ENCODE assay signal across 8 cellular contexts in the genomic region with DNA sequence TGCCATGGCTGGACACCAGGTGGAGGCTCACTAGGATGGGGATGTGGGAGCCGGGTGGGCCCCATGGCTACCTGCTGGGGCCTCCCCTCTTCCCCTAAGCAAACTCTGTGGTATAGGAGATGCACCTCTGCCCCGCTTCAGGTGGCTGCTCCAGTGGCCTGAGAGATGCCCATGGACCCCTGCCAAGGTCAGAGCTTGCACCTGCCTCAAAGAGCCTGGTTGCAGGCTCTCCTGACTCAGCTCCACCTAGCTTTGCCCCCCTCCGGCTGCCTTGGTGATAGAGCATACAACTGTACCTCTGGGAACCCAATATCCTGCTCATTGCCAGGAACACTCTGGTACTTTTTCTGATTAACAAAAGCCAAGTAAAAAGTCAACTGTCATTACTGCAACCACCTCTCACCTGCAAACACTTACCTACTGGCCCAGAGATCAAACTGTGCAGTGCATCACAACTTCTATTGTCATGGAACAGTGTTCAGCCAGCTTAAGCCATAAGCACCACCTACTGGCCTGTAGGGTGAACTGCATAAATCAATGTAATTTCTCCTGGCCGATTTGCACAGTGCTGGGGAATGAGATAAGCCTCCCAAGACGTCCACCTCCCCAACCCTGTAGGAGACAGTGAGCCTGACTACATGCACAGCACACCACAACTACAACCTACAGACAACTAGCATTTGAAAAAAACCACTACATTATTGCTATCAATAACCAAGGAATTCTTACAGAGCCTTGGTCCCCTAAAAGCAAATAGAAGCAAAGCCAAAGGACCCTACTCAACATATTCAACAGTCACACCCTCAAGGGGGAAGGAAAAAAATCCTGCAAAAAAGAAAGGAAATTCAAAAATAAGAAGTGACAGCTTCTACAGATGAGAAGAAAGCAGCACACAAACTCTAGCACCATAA.
A peak's percentile ranks its signal among the peaks of the same experiment; 100 is the strongest.
DNase-seq lines count a peak whose midpoint lies in the region; ATAC-seq and TF ChIP-seq lines count a peak whose summit lies in the region.

No MANE protein-coding gene starts in this region.

- TF ChIP-seq CTCF in GM12864 (IDR thresholded peaks at IDR 0.05; ENCODE audit: low read depth, low read length, missing control alignments) (peak; percentile 84), left ventricle myocardium inferior (IDR thresholded peaks at IDR 0.05; ENCODE audit: borderline replicate concordance) (peak; percentile 83), sigmoid colon (IDR thresholded peaks at IDR 0.05) (peak; percentile 35 to 80 (median 76))

- no peaks in the 10 kb centered on the region for H3K36me3 ChIP-seq in left ventricle myocardium inferior
- no peaks in the 10 kb centered on the region for H3K36me3 ChIP-seq in sigmoid colon

- peak; percentile 93 for ATAC-seq in GM21737 (IDR thresholded peaks at IDR 0.05; ENCODE audit: unreplicated experiment)
- peak; percentile 79 to 88 for ATAC-seq in activated naive CD4-positive, alpha-beta T cell treated with anti-CD3 and anti-CD28 coated beads, Interleukin-2, amount 50 U/mL, for 72 hours

- H3K27ac ChIP-seq in left ventricle myocardium inferior (replicated peaks) = no peak overlapping the region
- no peak overlapping the region for H3K27ac ChIP-seq in sigmoid colon

- peaks cover 6 to 18% of the 10 kb centered on the region in 2 donors for H3K36me3 Mint-ChIP-seq in activated naive CD4-positive, alpha-beta T cell treated with anti-CD3 and anti-CD28 coated beads, Interleukin-2, amount 50 U/mL, for 72 hours

- TF ChIP-seq POLR2A in sigmoid colon (IDR thresholded peaks at IDR 0.05) = no peak

- 44 to 57% methylated on average over 5 of the region's 5 CpGs for WGBS in sigmoid colon, 2 donors

- DNase-seq in GM12864 (ENCODE audit: low read depth) (peak; percentile 27), HuH-7.5 (ENCODE audit: low spot score) (peak; percentile 28), SHP77 (lab: John Stamatoyannopoulos, UW) (peak; percentile 6 to 23), left ventricle myocardium inferior (no peak), sigmoid colon (peak; percentile 60), GOT3 (lab: John Stamatoyannopoulos, UW) (no peak)
- DNase-seq in activated naive CD4-positive, alpha-beta T cell treated with anti-CD3 and anti-CD28 coated beads, Interleukin-2, amount 50 U/mL, for 72 hours (ENCODE audit: low spot score in 2 of 2) = peak in 1 of 2 donors; percentile 39

- H3K9me3 ChIP-seq in left ventricle myocardium inferior (replicated peaks) (peaks cover 15% of the 10 kb centered on the region), sigmoid colon (no peaks in the 10 kb centered on the region)

- no peaks in the 10 kb centered on the region for H3K4me1 ChIP-seq in left ventricle myocardium inferior
- no peaks in the 10 kb centered on the region for H3K4me1 ChIP-seq in sigmoid colon

- TF ChIP-seq EP300 in sigmoid colon (IDR thresholded peaks at IDR 0.05) = no peak

- H3K27ac Mint-ChIP-seq in activated naive CD4-positive, alpha-beta T cell treated with anti-CD3 and anti-CD28 coated beads, Interleukin-2, amount 50 U/mL, for 72 hours = no peak overlapping the region

- no peaks in the 10 kb centered on the region for H3K9me3 Mint-ChIP-seq in activated naive CD4-positive, alpha-beta T cell treated with anti-CD3 and anti-CD28 coated beads, Interleukin-2, amount 50 U/mL, for 72 hours

- no peak overlapping the region for H3K4me3 ChIP-seq in GM12864 (ENCODE audit: low read depth, low read length)
- H3K4me3 ChIP-seq in left ventricle myocardium inferior = no peak overlapping the region
- no peak overlapping the region for H3K4me3 ChIP-seq in sigmoid colon

- intact Hi-C loops in left ventricle myocardium inferior (cut with micrococcal nuclease) (loop anchor here (5.0 kb wide), 1 partner anchor 727 kb away; no protein-coding TSS in a partner anchor), sigmoid colon (cut with DNase I) (loop anchor here (5.0 to 10.0 kb wide), 4 partner anchors 464 to 747 kb away; a partner anchor contains a TSS)

- H3K27me3 ChIP-seq in left ventricle myocardium inferior (ENCODE audit: low read depth) (no peaks in the 10 kb centered on the region), sigmoid colon (no peaks in the 10 kb centered on the region)

Comparison
In these comparisons a context has a peak if more than half of its experiments do, and no peak if none do; other contexts are left out.
1. DNase-seq: peak in GM12864 (single experiment), HuH-7.5 (single experiment), SHP77 (2 of 2) and sigmoid colon (single experiment); none in left ventricle myocardium inferior (single experiment) and GOT3 (single experiment).
2. Peak in every context shown above with its lines, with median percentiles within 50 percentile points of each other: CTCF ChIP-seq.